In genomic region chr12:12995088-12995487, GRCh38 we compare ENCODE assay signal across 1 cellular context.
TF ChIP-seq lines count a peak whose summit lies in the region.

No MANE protein-coding gene starts in this region.

TF ChIP-seq in IMR-90, 13 proteins besides CTCF, POLR2A, EP300 and RAD21 (continued from another document):
- TF ChIP-seq ELK1 (IDR thresholded peaks at IDR 0.05; ENCODE audit: borderline replicate concordance, low read depth, low read length) (no peak), SMC3 (IDR thresholded peaks at IDR 0.05; ENCODE audit: low read depth, low read length) (no peak)
